In genomic region chr1:14946567-14947285, GRCh38 we compare ENCODE assay signal across 13 cellular contexts.
A peak's percentile ranks its signal among the peaks of the same experiment; 100 is the strongest.
DNase-seq lines count a peak whose midpoint lies in the region; ATAC-seq and TF ChIP-seq lines count a peak whose summit lies in the region.
"Had no signal": no experiment of that assay in that cellular context is flagged by ENCODE, and none has a peak within 500 bp of the region (broad histone marks: within the 10 kb centered on the region; RNA-seq: fewer than 3 reads in every experiment).

No MANE protein-coding gene starts in this region.

- H3K4me3 ChIP-seq in GM23338: no peak overlapping the region
- H3K4me3 ChIP-seq: testis had no signal

- peak overlapping the region; percentile 31 for H3K27ac ChIP-seq in caudate nucleus (ENCODE audit: low read depth, low read length)
- peak overlapping the region; percentile 96 for H3K27ac ChIP-seq in temporal lobe (ENCODE audit: low read depth, low read length)
- no peak overlapping the region for H3K27ac ChIP-seq in GM23338 (ENCODE audit: low read depth)

- H3K4me3 Mint-ChIP-seq in GM23338: no peak overlapping the region
- H3K4me3 Mint-ChIP-seq: T-helper 17 cell had no signal

- H3K9me3 Mint-ChIP-seq in GM23338: no peaks in the 10 kb centered on the region; the same call in 2 of the 3 replicates

- peaks cover 4% of the 10 kb centered on the region; the same call in 1 of the 2 replicates for H4K20me1 ChIP-seq in GM23338 (replicated peaks; ENCODE audit: insufficient read depth)

- no peaks in the 10 kb centered on the region; the same call in 1 of the 2 replicates for H3K79me2 ChIP-seq in GM23338 (replicated peaks; ENCODE audit: insufficient read depth)

- H3K36me3 ChIP-seq in GM23338 (ENCODE audit: insufficient read depth): no peaks in the 10 kb centered on the region

- intact Hi-C loops in left colon (cut with DNase I, micrococcal nuclease): no loop called here

- H2AFZ ChIP-seq in GM23338: no peak overlapping the region

- H3K4me1 ChIP-seq in GM23338 (ENCODE audit: insufficient read depth): peaks cover 24% of the 10 kb centered on the region

- H3K27me3 ChIP-seq in GM23338 (ENCODE audit: insufficient read depth): no peaks in the 10 kb centered on the region
- H3K27me3 ChIP-seq: testis had no signal

- peak; percentile 75 for ATAC-seq in left colon
- no peak for ATAC-seq in GM21737 (IDR thresholded peaks at IDR 0.05; ENCODE audit: unreplicated experiment)
- no peak for ATAC-seq in GM23338
- ATAC-seq: T-helper 17 cell had no signal

- no peak for TF ChIP-seq CTCF in GM23338 (conservative IDR thresholded peaks at IDR 0.05; ENCODE audit: low read depth in 2 of 2)

- DNase-seq in HT1080 (ENCODE audit: low read depth) (peak; percentile 68), caudate nucleus (lab: John Stamatoyannopoulos, UW) (no peak), left colon (no peak), GM23338 (ENCODE audit: low spot score) (no peak), NCI-H526 treated with DMSO at 0.1 percent for 48 hours (lab: John Stamatoyannopoulos, UW) (no peak)
- no peak for DNase-seq in activated naive CD4-positive, alpha-beta T cell treated with Interleukin-2 at 50 U/mL for 16 hours
- DNase-seq: activated effector memory CD4-positive, alpha-beta T cell treated with Interleukin-2 at 50 U/mL for 16 hours; NCI-H446 treated with DMSO at 0.1 percent for 48 hours; stimulated activated CD4-positive, alpha-beta T cell treated with anti-CD3 and anti-CD28 coated beads, Interleukin-12 subunit alpha, Interleukin-12 subunit beta, amount 100 ng/mL, for 4 hours; T-helper 17 cell; testis had no signal

- no peak overlapping the region for H3K4me2 ChIP-seq in GM23338

- no peaks in the 10 kb centered on the region for H3F3A ChIP-seq in GM23338 (replicated peaks; ENCODE audit: low read depth)

- peaks cover 17% of the 10 kb centered on the region for H3K27me3 Mint-ChIP-seq in GM23338 (ENCODE audit: insufficient read depth, low read depth, poor library complexity)

- no peak overlapping the region for H3K27ac Mint-ChIP-seq in GM23338
- H3K27ac Mint-ChIP-seq: T-helper 17 cell had no signal

- no peaks in the 10 kb centered on the region for H3K36me3 Mint-ChIP-seq in GM23338 (ENCODE audit: low read depth)

- H3K4me1 Mint-ChIP-seq in GM23338: peaks cover 60% of the 10 kb centered on the region

- H3K9me2 ChIP-seq in GM23338 (ENCODE audit: insufficient read depth): 0 out of 2 replicates have a peak, but pooled peaks cover 3% of the 10 kb centered on the region

TF ChIP-seq in GM23338, 12 proteins besides CTCF, POLR2A, EP300 and RAD21:
- no peak for TF ChIP-seq CREB1 (CRISPR knock-in tag; IDR thresholded peaks at IDR 0.05; ENCODE audit: low read depth)
- TF ChIP-seq, protein P1, sequence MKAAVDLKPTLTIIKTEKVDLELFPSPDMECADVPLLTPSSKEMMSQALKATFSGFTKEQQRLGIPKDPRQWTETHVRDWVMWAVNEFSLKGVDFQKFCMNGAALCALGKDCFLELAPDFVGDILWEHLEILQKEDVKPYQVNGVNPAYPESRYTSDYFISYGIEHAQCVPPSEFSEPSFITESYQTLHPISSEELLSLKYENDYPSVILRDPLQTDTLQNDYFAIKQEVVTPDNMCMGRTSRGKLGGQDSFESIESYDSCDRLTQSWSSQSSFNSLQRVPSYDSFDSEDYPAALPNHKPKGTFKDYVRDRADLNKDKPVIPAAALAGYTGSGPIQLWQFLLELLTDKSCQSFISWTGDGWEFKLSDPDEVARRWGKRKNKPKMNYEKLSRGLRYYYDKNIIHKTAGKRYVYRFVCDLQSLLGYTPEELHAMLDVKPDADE (IDR thresholded peaks at IDR 0.05): no peak
- TF ChIP-seq ZNF331 (CRISPR knock-in tag; IDR thresholded peaks at IDR 0.05; ENCODE audit: low read depth): no peak
- TF ChIP-seq ZNF462 (CRISPR knock-in tag; IDR thresholded peaks at IDR 0.05): no peak
- TF ChIP-seq NANOG (IDR thresholded peaks at IDR 0.05; ENCODE audit: borderline replicate concordance): no peak
- no peak for TF ChIP-seq POLR2AphosphoS5 (IDR thresholded peaks at IDR 0.05; ENCODE audit: low read depth)
- no peak for TF ChIP-seq EZH2phosphoT487 (IDR thresholded peaks at IDR 0.05; ENCODE audit: unreplicated experiment)
- no peak for TF ChIP-seq EZH2 (IDR thresholded peaks at IDR 0.05; ENCODE audit: low read depth, unreplicated experiment)
- no peak for TF ChIP-seq JUNB (IDR thresholded peaks at IDR 0.05; ENCODE audit: unreplicated experiment)
- no peak for TF ChIP-seq STAT1 (IDR thresholded peaks at IDR 0.05; ENCODE audit: unreplicated experiment)
